In the genomic region with DNA sequence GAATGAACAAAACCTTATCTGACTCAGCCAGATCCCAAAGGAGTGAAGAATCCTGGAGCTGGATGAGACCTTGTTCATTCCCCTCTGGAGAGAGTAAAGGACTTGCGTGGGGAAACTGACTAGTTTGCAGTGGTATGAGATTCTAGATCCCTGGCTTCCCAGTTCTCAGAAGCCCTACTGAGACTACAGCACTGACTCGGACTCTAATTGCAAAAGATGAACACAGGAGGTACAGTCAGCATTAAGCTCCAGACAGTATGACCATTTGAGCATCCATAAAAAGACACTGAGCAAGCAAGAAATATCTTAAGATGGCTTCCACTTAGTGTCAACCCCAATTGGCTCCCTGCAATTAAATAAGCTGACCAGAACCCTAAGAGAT, we compare ENCODE assay signal across 9 cellular contexts. TPM values are rescaled to one million over a fixed set of nuclear protein-coding genes. Genes with fewer than 3 reads are reported as not detected.
DNase-seq lines count a peak whose midpoint lies in the region; ATAC-seq and TF ChIP-seq lines count a peak whose summit lies in the region.
"Had no signal": no experiment of that assay in that cellular context is flagged by ENCODE, and none has a peak within 500 bp of the region (broad histone marks: within the 10 kb centered on the region; RNA-seq: fewer than 3 reads in every experiment).

No MANE protein-coding gene starts in this region.

- H3K9ac ChIP-seq in skeletal muscle satellite cell (ENCODE audit: low read depth, low read length), result peak overlapping the region; percentile 45

- H3K27me3 Mint-ChIP-seq in activated CD8-positive, alpha-beta T cell treated with anti-CD3 and anti-CD28 coated beads for 36 hours, result no peaks in the 10 kb centered on the region

- peaks cover 64% of the 10 kb centered on the region for H3K4me1 Mint-ChIP-seq in activated CD8-positive, alpha-beta T cell treated with anti-CD3 and anti-CD28 coated beads for 36 hours (ENCODE audit: low read depth)

- POLR2A ChIA-PET in activated CD8-positive, alpha-beta T cell treated with anti-CD3 and anti-CD28 coated beads for 36 hours (lab: Charles Lee), result interaction anchor here (1.1 to 9.4 kb wide), 3 partner anchors 13 to 71 kb away, joined by 3 to 182 read pairs (median 3); no protein-coding TSS in a partner anchor

- ATAC-seq in activated CD8-positive, alpha-beta T cell treated with anti-CD3 and anti-CD28 coated beads for 36 hours, result no peak

- peak; percentile 39 for DNase-seq in GM04503 (ENCODE audit: low read depth)
- no peak for DNase-seq in activated CD8-positive, alpha-beta T cell treated with anti-CD3 and anti-CD28 coated beads for 36 hours
- peak in 1 of 2 donors; percentile 45 for DNase-seq in cardiac muscle cell (ENCODE audit: low read depth in 1 of 2, low spot score in 1 of 2)
- DNase-seq in amniotic stem cell (lab: John Stamatoyannopoulos, UW), result no peak
- DNase-seq in NCI-H2171 treated with DMSO at 0.1 percent for 48 hours (lab: John Stamatoyannopoulos, UW), result no peak
- no peak for DNase-seq in NOMO-1 treated with dmso at 0.1 percent for 144 hours (lab: John Stamatoyannopoulos, UW; ENCODE audit: unreplicated experiment)
- DNase-seq in COLO829 (ENCODE audit: low spot score), result no peak
- DNase-seq: cortex of kidney had no signal

- H3K4me1 ChIP-seq in cardiac muscle cell (ENCODE audit: low read depth) (peaks cover 33% of the 10 kb centered on the region), skeletal muscle satellite cell (ENCODE audit: control insufficient read depth, insufficient read depth, low read length) (peaks cover 50% of the 10 kb centered on the region)

- H3K27me3 ChIP-seq in cardiac muscle cell (no peaks in the 10 kb centered on the region), skeletal muscle satellite cell (ENCODE audit: control insufficient read depth, insufficient read depth, low read length) (no peaks in the 10 kb centered on the region)

- H3K36me3 ChIP-seq in cardiac muscle cell (no peaks in the 10 kb centered on the region), skeletal muscle satellite cell (ENCODE audit: insufficient read depth, low read length) (peaks cover 27% of the 10 kb centered on the region)

- H3K9me3 Mint-ChIP-seq in activated CD8-positive, alpha-beta T cell treated with anti-CD3 and anti-CD28 coated beads for 36 hours, result no peaks in the 10 kb centered on the region

- H3K4me3 Mint-ChIP-seq in activated CD8-positive, alpha-beta T cell treated with anti-CD3 and anti-CD28 coated beads for 36 hours, result peak overlapping the region; percentile 89

- H3K9me3 ChIP-seq in cardiac muscle cell (ENCODE audit: low read depth) (no peaks in the 10 kb centered on the region), skeletal muscle satellite cell (replicated peaks; ENCODE audit: low read length) (no peaks in the 10 kb centered on the region)

- TF ChIP-seq CTCF in activated CD8-positive, alpha-beta T cell treated with anti-CD3 and anti-CD28 coated beads for 36 hours (IDR thresholded peaks at IDR 0.05), result no peak
- no peak for TF ChIP-seq CTCF in cardiac muscle cell (IDR thresholded peaks at IDR 0.05; ENCODE audit: low read depth, low read length)

- H3K4me2 ChIP-seq in skeletal muscle satellite cell (ENCODE audit: low read length), result peak overlapping the region; percentile 94

- no peak overlapping the region for H3K4me3 ChIP-seq in cardiac muscle cell
- no peak overlapping the region for H3K4me3 ChIP-seq in skeletal muscle satellite cell (ENCODE audit: low read length)

- intact Hi-C loops in activated CD8-positive, alpha-beta T cell treated with anti-CD3 and anti-CD28 coated beads for 36 hours (cut with micrococcal nuclease), result no loop called here

- H3K27ac ChIP-seq in cardiac muscle cell, result peak overlapping the region; percentile 64

- peak overlapping the region; percentile 99 for H3K27ac Mint-ChIP-seq in activated CD8-positive, alpha-beta T cell treated with anti-CD3 and anti-CD28 coated beads for 36 hours

- CTCF ChIA-PET in activated CD8-positive, alpha-beta T cell treated with anti-CD3 and anti-CD28 coated beads for 36 hours (lab: Charles Lee), result interaction anchor here (0.9 to 2.6 kb wide), 7 partner anchors 8 to 353 kb away, joined by 3 to 15 read pairs (median 6); a partner anchor contains a TSS

- peaks cover 71% of the 10 kb centered on the region for H3K36me3 Mint-ChIP-seq in activated CD8-positive, alpha-beta T cell treated with anti-CD3 and anti-CD28 coated beads for 36 hours (ENCODE audit: low read depth)

RNA-seq across cellular contexts. Expression of a gene that starts 6.8 kb away (rescaled TPM):
- total RNA-seq in activated CD8-positive, alpha-beta T cell treated with anti-CD3 and anti-CD28 coated beads for 36 hours, result 10 to 100 TPM; 68.5 to 70.2 TPM
- 23.2 and 34.6 TPM in 2 replicates for total RNA-seq in cardiac muscle cell
- 4.2 and 5.0 TPM in 2 replicates for polyA plus RNA-seq in cardiac muscle cell
- total RNA-seq in skeletal muscle satellite cell (2012; rRNA removed), result 14.2 and 15.3 TPM in 2 replicates

RNA-seq across cellular contexts. Expression of a gene that starts 23.8 kb away (rescaled TPM):
- total RNA-seq in activated CD8-positive, alpha-beta T cell treated with anti-CD3 and anti-CD28 coated beads for 36 hours, result 100 to 1,000 TPM; 125 to 127 TPM
- total RNA-seq in cardiac muscle cell, result 128 and 148 TPM in 2 replicates
- polyA plus RNA-seq in cardiac muscle cell, result 171 and 213 TPM in 2 replicates
- 115 and 118 TPM in 2 replicates for total RNA-seq in skeletal muscle satellite cell (2012; rRNA removed)

RNA-seq across cellular contexts. Expression of a gene that starts 58.4 kb away (rescaled TPM):
- 10 to 100 TPM; 61.2 to 61.5 TPM for total RNA-seq in activated CD8-positive, alpha-beta T cell treated with anti-CD3 and anti-CD28 coated beads for 36 hours
- 62.7 and 64.5 TPM in 2 replicates for total RNA-seq in cardiac muscle cell
- 123 and 129 TPM in 2 replicates for polyA plus RNA-seq in cardiac muscle cell
- 23.8 and 28.4 TPM in 2 replicates for total RNA-seq in skeletal muscle satellite cell (2012; rRNA removed)
